In the genomic region with DNA sequence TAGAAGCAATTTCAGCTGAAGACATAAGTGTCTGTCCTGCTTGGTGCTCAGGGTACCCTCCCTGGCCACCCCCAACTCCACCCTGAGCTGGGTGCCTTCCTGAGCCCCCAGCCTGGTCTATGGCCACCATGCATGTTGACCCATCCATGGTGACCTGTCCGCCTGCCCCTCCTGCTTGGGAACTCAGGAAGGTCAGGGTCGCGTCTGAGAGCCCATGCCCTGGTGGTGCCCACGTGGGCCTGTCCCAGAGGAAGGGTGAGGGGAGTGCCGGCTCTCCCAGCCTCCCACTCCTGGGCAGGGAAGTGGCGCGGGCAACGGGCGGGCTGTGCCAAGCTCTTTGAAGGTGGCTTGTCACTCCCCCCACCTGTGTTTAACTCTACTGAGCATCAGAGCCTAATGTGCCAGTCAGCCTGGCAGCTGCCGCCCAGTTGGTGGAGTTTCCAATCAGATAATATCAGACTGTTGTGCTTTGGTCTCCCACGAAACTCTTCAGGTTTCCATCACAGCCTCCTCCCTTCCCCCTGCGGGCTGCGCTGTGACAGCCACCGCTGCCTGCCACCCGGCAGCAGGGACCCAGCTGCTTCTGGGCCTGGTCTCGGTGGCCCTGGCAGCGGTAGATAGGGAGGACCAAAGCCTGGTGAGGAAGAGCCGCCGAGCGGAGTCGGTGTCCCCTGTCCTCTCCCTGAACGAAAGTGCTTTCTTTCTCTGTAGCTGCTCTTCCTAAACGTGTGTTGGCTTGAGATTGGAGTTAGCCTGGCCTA, we compare ENCODE assay signal across 9 cellular contexts. TPM values are rescaled to one million over a fixed set of nuclear protein-coding genes. Genes with fewer than 3 reads are reported as not detected.
DNase-seq lines count a peak whose midpoint lies in the region; ATAC-seq and TF ChIP-seq lines count a peak whose summit lies in the region.
"Had no signal": no experiment of that assay in that cellular context is flagged by ENCODE, and none has a peak within 500 bp of the region (broad histone marks: within the 10 kb centered on the region; RNA-seq: fewer than 3 reads in every experiment).

No MANE protein-coding gene starts in this region.

- no peaks in the 10 kb centered on the region for H3K79me2 ChIP-seq in neural progenitor cell (ENCODE audit: low read depth)

- no peaks in the 10 kb centered on the region for H3K9me3 Mint-ChIP-seq in CD4-positive, alpha-beta T cell
- H3K9me3 Mint-ChIP-seq in T-cell, result no peaks in the 10 kb centered on the region
- H3K9me3 Mint-ChIP-seq in central memory CD8-positive, alpha-beta T cell, result no peaks in the 10 kb centered on the region
- no peaks in the 10 kb centered on the region for H3K9me3 Mint-ChIP-seq in neural progenitor cell

- peak overlapping the region; percentile 66 for H3K27ac ChIP-seq in CD4-positive, alpha-beta T cell (ENCODE audit: low read depth, low read length)
- H3K27ac ChIP-seq in neural progenitor cell, result no peak overlapping the region

- POLR2A ChIA-PET in CD4-positive, alpha-beta T cell (lab: Charles Lee), result interaction anchor here (0.8 to 5.0 kb wide), 10 partner anchors 10 to 139 kb away, joined by 3 to 58 read pairs (median 6); partner anchors contain the start of gene TNIP2
- POLR2A ChIA-PET in T-cell (lab: Charles Lee), result no interaction called here

- no peak overlapping the region for H3K4me2 ChIP-seq in neural progenitor cell

- peak in 6 of 10 experiments; percentile 36 to 58 (median 46) for DNase-seq in CD4-positive, alpha-beta T cell
- DNase-seq in T-cell (peak in 24 of 34 experiments; percentile 13 to 55 (median 40)), neural progenitor cell (ENCODE audit: low spot score) (peak; percentile 1), GM03348 (ENCODE audit: low spot score) (no peak)
- no peak for DNase-seq in central memory CD8-positive, alpha-beta T cell (ENCODE audit: low spot score in 2 of 2)
- DNase-seq: NCI-H2029 had no signal

- peaks cover 13% of the 10 kb centered on the region for H3K4me1 ChIP-seq in neural progenitor cell

- H3K4me3 ChIP-seq in neural progenitor cell, result no peak overlapping the region

- no peak for TF ChIP-seq CTCF in CD4-positive, alpha-beta T cell (IDR thresholded peaks at IDR 0.05)
- no peak for TF ChIP-seq CTCF in neural progenitor cell (IDR thresholded peaks at IDR 0.05)

- no peaks in the 10 kb centered on the region for H4K20me1 ChIP-seq in neural progenitor cell (ENCODE audit: low read depth)

- no peaks in the 10 kb centered on the region for H3K9me3 ChIP-seq in CD4-positive, alpha-beta T cell (ENCODE audit: control insufficient read depth, low read length)
- no peaks in the 10 kb centered on the region for H3K9me3 ChIP-seq in neural progenitor cell (ENCODE audit: low read depth)

- intact Hi-C loops in CD4-positive, alpha-beta T cell (cut with DNase I, micrococcal nuclease), result loop anchor here (2.0 to 10.0 kb wide), 3 partner anchors 15 to 47 kb away; partner anchors contain the start of gene ADD1 (in 1 of the 2)

- no peaks in the 10 kb centered on the region for H3K36me3 Mint-ChIP-seq in CD4-positive, alpha-beta T cell (ENCODE audit: low read depth)
- H3K36me3 Mint-ChIP-seq in T-cell (no peaks in the 10 kb centered on the region), neural progenitor cell (no peaks in the 10 kb centered on the region)
- H3K36me3 Mint-ChIP-seq in central memory CD8-positive, alpha-beta T cell (ENCODE audit: insufficient read depth), result no peaks in the 10 kb centered on the region

- peak overlapping the region; percentile 93 for H3K27ac Mint-ChIP-seq in CD4-positive, alpha-beta T cell
- H3K27ac Mint-ChIP-seq in T-cell (peak overlapping the region; percentile 90 to 92), neural progenitor cell (no peak overlapping the region)
- H3K27ac Mint-ChIP-seq in central memory CD8-positive, alpha-beta T cell (ENCODE audit: low read depth), result peak overlapping the region; percentile 83

- no peaks in the 10 kb centered on the region for H3K36me3 ChIP-seq in neural progenitor cell

- no peak overlapping the region for H2AFZ ChIP-seq in neural progenitor cell (replicated peaks)

- H3K4me1 Mint-ChIP-seq in CD4-positive, alpha-beta T cell (ENCODE audit: low read depth), result peaks cover 54% of the 10 kb centered on the region
- H3K4me1 Mint-ChIP-seq in T-cell (peaks cover 55 to 67% (median 62%) of the 10 kb centered on the region in 3 donors), neural progenitor cell (peaks cover 12% of the 10 kb centered on the region)
- peaks cover 27% of the 10 kb centered on the region for H3K4me1 Mint-ChIP-seq in central memory CD8-positive, alpha-beta T cell

- peak; percentile 73 for ATAC-seq in CD4-positive, alpha-beta T cell (ENCODE audit: poor library complexity)
- ATAC-seq in T-cell (replicated peaks in 1 of 4) (peak; percentile 31 to 79 (median 50)), GM21526 (IDR thresholded peaks at IDR 0.05; ENCODE audit: low FRiP score, unreplicated experiment) (no peak), GM21576 (IDR thresholded peaks at IDR 0.05; ENCODE audit: unreplicated experiment) (no peak), HG03457 (IDR thresholded peaks at IDR 0.05; ENCODE audit: unreplicated experiment) (no peak)
- ATAC-seq in central memory CD8-positive, alpha-beta T cell (replicated peaks; ENCODE audit: extremely low read depth, poor library complexity, severe bottlenecking), result peak; percentile 50

- peaks cover 5% of the 10 kb centered on the region for H3F3A ChIP-seq in neural progenitor cell (ENCODE audit: low read depth)

- no peak overlapping the region for H3K9ac ChIP-seq in neural progenitor cell

- no peaks in the 10 kb centered on the region for H3K27me3 ChIP-seq in CD4-positive, alpha-beta T cell (ENCODE audit: control insufficient read depth, insufficient read depth, low read length)
- peaks cover 25% of the 10 kb centered on the region for H3K27me3 ChIP-seq in neural progenitor cell

- CTCF ChIA-PET in CD4-positive, alpha-beta T cell (lab: Charles Lee), result interaction anchor here (1.2 to 1.5 kb wide), 3 partner anchors 14 to 64 kb away, joined by 3 to 5 read pairs (median 4); no protein-coding TSS in a partner anchor
- CTCF ChIA-PET in T-cell (lab: Charles Lee), result interaction anchor here in 1 of 2 donors (0.6 kb wide), 1 partner anchor 45 kb away, joined by 16 read pairs; no protein-coding TSS in a partner anchor

- no peaks in the 10 kb centered on the region for H3K27me3 Mint-ChIP-seq in CD4-positive, alpha-beta T cell
- H3K27me3 Mint-ChIP-seq in T-cell, result no peaks in the 10 kb centered on the region
- no peaks in the 10 kb centered on the region for H3K27me3 Mint-ChIP-seq in central memory CD8-positive, alpha-beta T cell
- H3K27me3 Mint-ChIP-seq in neural progenitor cell (ENCODE audit: insufficient read depth, low read depth), result peaks cover 6% of the 10 kb centered on the region

- H3K4me3 Mint-ChIP-seq in CD4-positive, alpha-beta T cell, result peak overlapping the region; percentile 84
- H3K4me3 Mint-ChIP-seq in T-cell (peak overlapping the region; percentile 41 to 80 (median 66)), neural progenitor cell (no peak overlapping the region)
- H3K4me3 Mint-ChIP-seq in central memory CD8-positive, alpha-beta T cell, result peak overlapping the region; percentile 72

RNA-seq across cellular contexts. Expression of gene SH3BP2, which starts 4.8 kb away (rescaled TPM):
- 10 to 100 TPM; 30.1 to 30.5 TPM for total RNA-seq in CD4-positive, alpha-beta T cell
- total RNA-seq in T-cell (10 to 100 TPM; 44.0 to 68.2 (median 49.7) TPM), neural progenitor cell (ENCODE audit: low replicate concordance) (11.8 and 30.8 TPM in 2 replicates)

RNA-seq across cellular contexts. Expression of gene TNIP2, which starts 41.6 kb away (rescaled TPM):
- total RNA-seq in CD4-positive, alpha-beta T cell, result 10 to 100 TPM; 43.8 to 49.1 TPM
- total RNA-seq in T-cell, result 10 to 100 TPM; 39.5 to 65.3 (median 59.1) TPM
- total RNA-seq in neural progenitor cell (ENCODE audit: low replicate concordance), result 24.5 and 37.6 TPM in 2 replicates

RNA-seq across cellular contexts. Expression of gene ADD1, which starts 45.9 kb away (rescaled TPM):
- total RNA-seq in CD4-positive, alpha-beta T cell, result 100 to 1,000 TPM; 153 TPM
- total RNA-seq in T-cell (100 to 1,000 TPM; 241 to 274 (median 256) TPM), neural progenitor cell (ENCODE audit: low replicate concordance) (131 and 140 TPM in 2 replicates)

Comparison
In these comparisons a context has a peak if more than half of its experiments do, and no peak if none do; other contexts are left out.
1. ATAC-seq: peak in CD4-positive, alpha-beta T cell (single experiment), T-cell (4 of 4) and central memory CD8-positive, alpha-beta T cell (single experiment); none in GM21526 (single experiment), GM21576 (single experiment) and HG03457 (single experiment).
2. DNase-seq: peak in CD4-positive, alpha-beta T cell (6 of 10), T-cell (24 of 34) and neural progenitor cell (single experiment); none in central memory CD8-positive, alpha-beta T cell (0 of 2) and GM03348 (single experiment).